ENCODE assay signal across 25 cellular contexts in genomic region chr19:53951436-53951835, GRCh38. TPM values are rescaled to one million over a fixed set of nuclear protein-coding genes. Genes with fewer than 3 reads are reported as not detected.
"Had no signal": no experiment of that assay in that cellular context is flagged by ENCODE, and none has a peak within 500 bp of the region (broad histone marks: within the 10 kb centered on the region; RNA-seq: fewer than 3 reads in every experiment).

No MANE protein-coding gene starts in this region.

- H3K4me3 ChIP-seq: coronary artery, esophagus muscularis mucosa, gastrocnemius medialis, heart right ventricle, right atrium auricular region, sigmoid colon, skin epidermis, stomach, uterus had no signal

- H3K4me3 Mint-ChIP-seq: naive thymus-derived CD4-positive, alpha-beta T cell; nephron progenitor cell had no signal

- DNase-seq: effector memory CD4-positive, alpha-beta T cell; gastrocnemius medialis; heart right ventricle; islet precursor cell; mammary epithelial cell; naive thymus-derived CD4-positive, alpha-beta T cell; nephron progenitor cell; sigmoid colon; stimulated activated CD4-positive, alpha-beta T cell treated with anti-CD3 and anti-CD28 coated beads, Interleukin-2, amount 100 ng/mL, for 24 hours; stimulated activated naive CD4-positive, alpha-beta T cell; stomach; substantia nigra; trophoblast cell; uterus had no signal

- H3K27ac ChIP-seq: coronary artery, epithelial cell of prostate, esophagus muscularis mucosa, gastrocnemius medialis, heart right ventricle, right atrium auricular region, sigmoid colon, skin epidermis, stomach, uterus had no signal

- H3K9me3 Mint-ChIP-seq: nephron progenitor cell had no signal

- H3K27me3 ChIP-seq: right atrium auricular region had no signal

- H3K36me3 ChIP-seq: esophagus muscularis mucosa, gastrocnemius medialis, heart right ventricle, right atrium auricular region, sigmoid colon, stomach, uterus had no signal

- H3K27ac Mint-ChIP-seq: naive thymus-derived CD4-positive, alpha-beta T cell; nephron progenitor cell had no signal

- H3K4me1 Mint-ChIP-seq: nephron progenitor cell had no signal

- H3K9me3 ChIP-seq: esophagus muscularis mucosa, gastrocnemius medialis, uterus had no signal

- ATAC-seq: gastrocnemius medialis; heart right ventricle; left lobe of liver; naive thymus-derived CD4-positive, alpha-beta T cell had no signal

- H3K4me1 ChIP-seq: esophagus muscularis mucosa, gastrocnemius medialis, right atrium auricular region, sigmoid colon, stomach, uterus had no signal

- H3K36me3 Mint-ChIP-seq: naive thymus-derived CD4-positive, alpha-beta T cell had no signal

RNA-seq across cellular contexts. Expression of gene CACNG8, which starts 11.3 kb away (rescaled TPM):
- total RNA-seq: fibroblast of villous mesenchyme, left lobe of liver, mammary epithelial cell, mesenteric fat pad, mononuclear cell, osteocyte had no signal
- polyA plus RNA-seq: mammary epithelial cell; naive thymus-derived CD4-positive, alpha-beta T cell had no signal

RNA-seq across cellular contexts. Expression of gene CACNG6, which starts 40.0 kb away (rescaled TPM):
- total RNA-seq: esophagus muscularis mucosa, heart right ventricle, left lobe of liver, lower leg skin, mammary epithelial cell, mesenteric fat pad, mononuclear cell, osteocyte, sigmoid colon had no signal
- polyA plus RNA-seq: heart right ventricle; mammary epithelial cell; naive thymus-derived CD4-positive, alpha-beta T cell; sigmoid colon had no signal

RNA-seq across cellular contexts. Expression of gene CACNG7, which starts 42.4 kb away (rescaled TPM):
- total RNA-seq: gastrocnemius medialis; heart right ventricle; left lobe of liver; lower leg skin; mammary epithelial cell; mesenteric fat pad; mononuclear cell; naive thymus-derived CD4-positive, alpha-beta T cell; osteocyte; right atrium auricular region; sigmoid colon; stomach had no signal
- polyA plus RNA-seq: heart right ventricle; mammary epithelial cell; naive thymus-derived CD4-positive, alpha-beta T cell had no signal
